ENCODE assay signal across 8 cellular contexts in genomic region chr19:7636691-7637373, GRCh38. TPM values are rescaled to one million over a fixed set of nuclear protein-coding genes. Genes with fewer than 3 reads are reported as not detected.
DNase-seq lines count a peak whose midpoint lies in the region; ATAC-seq and TF ChIP-seq lines count a peak whose summit lies in the region.

Gene STXBP2 (plus strand): TSS chr19:7637110. CDS start chr19:7637150, 40 bp downstream.

- peak in 2 of 3 donors; percentile 31 to 59 for TF ChIP-seq POLR2A in spleen (IDR thresholded peaks at IDR 0.05)

- H3K4me2 ChIP-seq in hepatocyte = peak within 1 kb of the TSS; percentile 80

- H3K4me3 ChIP-seq in hepatocyte (peak within 1 kb of the TSS; percentile 75), spleen (peak within 1 kb of the TSS; percentile 58 to 87 (median 66))

- H3K79me2 ChIP-seq in hepatocyte = peaks cover 15% of the 10 kb centered on the region

- no peaks in the 10 kb centered on the region for H3K27me3 ChIP-seq in hepatocyte
- H3K27me3 ChIP-seq in spleen (replicated peaks in 1 of 7) = peaks cover 0 to 14% (median 0%) of the 10 kb centered on the region in 7 donors

- no peaks in the 10 kb centered on the region for H3K9me2 ChIP-seq in hepatocyte (replicated peaks; ENCODE audit: insufficient read depth)

- peak; percentile 76 for ATAC-seq in GM19463 (IDR thresholded peaks at IDR 0.05; ENCODE audit: unreplicated experiment)

- no peaks in the 10 kb centered on the region for H4K20me1 ChIP-seq in hepatocyte (ENCODE audit: insufficient read depth, poor library complexity, severe bottlenecking)

- 25% methylated on average over 26 of the region's 61 CpGs for WGBS in hepatocyte (ENCODE audit: low lambda C conversion rate, missing lambda C conversion rate)
- WGBS in spleen, 5 donors = 4 to 5% (median 5%) methylated on average over 26 to 61 of the region's 61 CpGs

- H3K9me3 ChIP-seq in hepatocyte (ENCODE audit: low read depth) (no peaks in the 10 kb centered on the region), spleen (no peaks in the 10 kb centered on the region)

- intact Hi-C loops in T-helper 1 cell treated with Interleukin-12 subunit alpha and Interleukin-12 subunit beta and Interleukin-4 antibody, amounts not matched to agents 30 ng/mL and 1 ng/mL, for 36 hours (cut with micrococcal nuclease) = loop anchor here (1.0 kb wide), 3 partner anchors 8 to 192 kb away; partner anchors contain the start of genes PET100 and XAB2
- intact Hi-C loops in spleen (cut with DNase I; ENCODE audit: low total_unique reads) = no loop called here

- H3K27ac ChIP-seq in hepatocyte (peak within 1 kb of the TSS; percentile 98), spleen (peak within 1 kb of the TSS; percentile 86 to 96 (median 94))

- H3K4me1 ChIP-seq in hepatocyte (ENCODE audit: insufficient read depth) (peaks cover 4% of the 10 kb centered on the region), spleen (peaks cover 6 to 62% (median 37%) of the 10 kb centered on the region in 6 donors)

- no peaks in the 10 kb centered on the region for H3K36me3 ChIP-seq in hepatocyte (replicated peaks; ENCODE audit: insufficient read depth, low read depth)
- H3K36me3 ChIP-seq in spleen = peaks cover 0 to 48% (median 13%) of the 10 kb centered on the region in 6 donors

- DNase-seq in CD1c-positive myeloid dendritic cell (ENCODE audit: extremely low spot score) = peak; percentile 91
- peak; percentile 90 for DNase-seq in LoVo (ENCODE audit: low spot score)
- DNase-seq in activated naive CD8-positive, alpha-beta T cell treated with anti-CD3 and anti-CD28 coated beads, Interleukin-2, amount 50 U/mL, for 16 hours (ENCODE audit: low read depth, low spot score) = peak; percentile 83
- peak; percentile 94 for DNase-seq in hepatocyte (ENCODE audit: low spot score)
- peak; percentile 97 for DNase-seq in spleen
- no peak for DNase-seq in NCI-H1694 treated with DMSO at 0.1 percent for 48 hours (lab: John Stamatoyannopoulos, UW)

- H2AFZ ChIP-seq in hepatocyte = peak within 1 kb of the TSS; percentile 82

- TF ChIP-seq CTCF in hepatocyte (IDR thresholded peaks at IDR 0.05; ENCODE audit: poor library complexity) (no peak), spleen (IDR thresholded peaks at IDR 0.05 in 8 of 11, conservative IDR thresholded peaks at IDR 0.05 in 3 of 11) (peak in 10 of 11 experiments; percentile 31 to 73 (median 60))

RNA-seq across cellular contexts. Expression of gene STXBP2, which starts in this region (rescaled TPM):
- 148 and 152 TPM in 2 replicates for total RNA-seq in T-helper 1 cell treated with Interleukin-12 subunit alpha and Interleukin-12 subunit beta and Interleukin-4 antibody, amounts not matched to agents 30 ng/mL and 1 ng/mL, for 36 hours
- 51.9 and 58.6 TPM in 2 replicates for total RNA-seq in hepatocyte
- 142 and 150 TPM in 2 replicates for polyA plus RNA-seq in hepatocyte
- 100 to 1,000 TPM; 144 to 455 (median 185) TPM for total RNA-seq in spleen
- 100 to 1,000 TPM in 1 of 3 donors, 10 to 100 TPM in 2; 58.8 to 198 (median 94.4) TPM for polyA plus RNA-seq in spleen
